ENCODE assay signal across 1 cellular context in the genomic region with DNA sequence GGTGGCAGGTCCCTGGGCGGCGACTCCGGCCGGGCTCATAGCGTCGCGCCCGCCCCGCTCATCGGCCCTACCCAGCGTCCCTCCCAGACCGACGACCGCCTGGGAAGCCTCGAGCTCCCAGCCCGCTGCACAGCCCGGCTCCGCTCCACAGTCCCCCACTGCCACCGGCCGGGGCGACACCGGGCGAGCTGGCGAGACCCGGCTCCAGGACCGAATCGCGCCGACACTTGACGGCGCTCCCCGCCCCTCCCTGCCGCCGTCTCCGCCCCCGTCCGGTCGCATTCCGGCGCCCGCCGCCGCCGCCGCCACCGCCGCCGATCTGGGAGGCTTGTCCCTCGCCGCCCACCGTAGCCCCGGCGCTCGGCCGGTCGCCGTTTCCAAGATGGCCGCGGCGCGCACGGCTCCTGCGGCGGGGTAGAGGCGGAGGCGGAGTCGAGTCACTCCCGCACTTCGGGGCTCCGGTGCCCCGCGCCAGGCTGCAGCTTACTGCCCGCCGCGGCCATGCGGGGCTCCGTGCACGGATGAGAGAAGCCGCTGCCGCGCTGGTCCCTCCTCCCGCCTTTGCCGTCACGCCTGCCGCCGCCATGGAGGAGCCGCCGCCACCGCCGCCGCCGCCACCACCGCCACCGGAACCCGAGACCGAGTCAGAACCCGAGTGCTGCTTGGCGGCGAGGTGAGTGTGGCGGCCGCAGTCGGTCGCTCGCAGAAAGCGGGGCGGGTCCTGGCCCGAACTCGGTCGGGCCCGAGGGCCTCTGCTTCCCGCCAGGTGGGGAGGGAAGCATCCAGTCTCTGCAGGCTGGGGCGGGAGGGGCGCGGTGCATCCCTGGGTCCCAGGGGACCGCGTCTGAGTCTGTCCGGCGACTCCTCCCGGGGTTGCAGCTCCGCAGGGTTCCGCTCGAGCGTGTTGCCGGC.
TF ChIP-seq lines count a peak whose summit lies in the region.

A gene with protein sequence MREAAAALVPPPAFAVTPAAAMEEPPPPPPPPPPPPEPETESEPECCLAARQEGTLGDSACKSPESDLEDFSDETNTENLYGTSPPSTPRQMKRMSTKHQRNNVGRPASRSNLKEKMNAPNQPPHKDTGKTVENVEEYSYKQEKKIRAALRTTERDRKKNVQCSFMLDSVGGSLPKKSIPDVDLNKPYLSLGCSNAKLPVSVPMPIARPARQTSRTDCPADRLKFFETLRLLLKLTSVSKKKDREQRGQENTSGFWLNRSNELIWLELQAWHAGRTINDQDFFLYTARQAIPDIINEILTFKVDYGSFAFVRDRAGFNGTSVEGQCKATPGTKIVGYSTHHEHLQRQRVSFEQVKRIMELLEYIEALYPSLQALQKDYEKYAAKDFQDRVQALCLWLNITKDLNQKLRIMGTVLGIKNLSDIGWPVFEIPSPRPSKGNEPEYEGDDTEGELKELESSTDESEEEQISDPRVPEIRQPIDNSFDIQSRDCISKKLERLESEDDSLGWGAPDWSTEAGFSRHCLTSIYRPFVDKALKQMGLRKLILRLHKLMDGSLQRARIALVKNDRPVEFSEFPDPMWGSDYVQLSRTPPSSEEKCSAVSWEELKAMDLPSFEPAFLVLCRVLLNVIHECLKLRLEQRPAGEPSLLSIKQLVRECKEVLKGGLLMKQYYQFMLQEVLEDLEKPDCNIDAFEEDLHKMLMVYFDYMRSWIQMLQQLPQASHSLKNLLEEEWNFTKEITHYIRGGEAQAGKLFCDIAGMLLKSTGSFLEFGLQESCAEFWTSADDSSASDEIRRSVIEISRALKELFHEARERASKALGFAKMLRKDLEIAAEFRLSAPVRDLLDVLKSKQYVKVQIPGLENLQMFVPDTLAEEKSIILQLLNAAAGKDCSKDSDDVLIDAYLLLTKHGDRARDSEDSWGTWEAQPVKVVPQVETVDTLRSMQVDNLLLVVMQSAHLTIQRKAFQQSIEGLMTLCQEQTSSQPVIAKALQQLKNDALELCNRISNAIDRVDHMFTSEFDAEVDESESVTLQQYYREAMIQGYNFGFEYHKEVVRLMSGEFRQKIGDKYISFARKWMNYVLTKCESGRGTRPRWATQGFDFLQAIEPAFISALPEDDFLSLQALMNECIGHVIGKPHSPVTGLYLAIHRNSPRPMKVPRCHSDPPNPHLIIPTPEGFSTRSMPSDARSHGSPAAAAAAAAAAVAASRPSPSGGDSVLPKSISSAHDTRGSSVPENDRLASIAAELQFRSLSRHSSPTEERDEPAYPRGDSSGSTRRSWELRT (N-terminal part only) (plus strand): TSS at position 359 of the 912 bp plus-strand sequence. CDS start 163 bp downstream, at position 522.

TF ChIP-seq in K562, 482 proteins besides CTCF, POLR2A, EP300 and RAD21 (continued from another document and continues in another):
- TF ChIP-seq THAP12 (CRISPR knock-in tag; IDR thresholded peaks at IDR 0.05) (peak; percentile 8), ZNF75A (CRISPR knock-in tag; IDR thresholded peaks at IDR 0.05) (no peak), SMARCB1 (IDR thresholded peaks at IDR 0.05; ENCODE audit: insufficient read length, low read depth) (no peak), SETDB1 (IDR thresholded peaks at IDR 0.05; ENCODE audit: low read length) (peak; percentile 67), FOXK1 (CRISPR knock-in tag; IDR thresholded peaks at IDR 0.05; ENCODE audit: borderline replicate concordance) (peak; percentile 76), E4F1 (CRISPR knock-in tag; IDR thresholded peaks at IDR 0.05; ENCODE audit: borderline replicate concordance) (no peak), CLOCK (CRISPR knock-in tag; IDR thresholded peaks at IDR 0.05; ENCODE audit: borderline replicate concordance) (no peak), TAL1 (IDR thresholded peaks at IDR 0.05) (no peak), PTTG1 (tag; IDR thresholded peaks at IDR 0.05; ENCODE audit: low read depth) (no peak), PHB2 (IDR thresholded peaks at IDR 0.05; ENCODE audit: low read depth) (no peak), STAT5A (IDR thresholded peaks at IDR 0.05; ENCODE audit: borderline replicate concordance, low read length) (no peak; the same call in 1 of the 2 replicates), ZNF766 (CRISPR knock-in tag; conservative IDR thresholded peaks at IDR 0.05) (0 out of 2 replicates have a peak, but pooled peaks have one; percentile 28), GABPA (tag; conservative IDR thresholded peaks at IDR 0.05; ENCODE audit: low read depth) (peak; percentile 59), HNRNPL (IDR thresholded peaks at IDR 0.05; ENCODE audit: low read depth, low read length) (peak; percentile 54), E2F6 (IDR thresholded peaks at IDR 0.05; ENCODE audit: borderline replicate concordance in 1 of 2, extremely low read depth in 1 of 2, insufficient read depth in 1 of 2, insufficient read length in 1 of 2, low read depth in 1 of 2, low read length in 1 of 2, poor library complexity in 1 of 2, severe bottlenecking in 1 of 2) (peak; percentile 71 to 78), PRPF4 (IDR thresholded peaks at IDR 0.05; ENCODE audit: insufficient read depth, low read depth, low read length, poor library complexity, severe bottlenecking) (no peak), HCFC1 (IDR thresholded peaks at IDR 0.05; ENCODE audit: low read depth, low read length) (peak; percentile 67; the same call in 1 of the 2 replicates), DDX20 (tag; IDR thresholded peaks at IDR 0.05; ENCODE audit: low read depth) (no peak), MITF (IDR thresholded peaks at IDR 0.05) (no peak), PHF20 (IDR thresholded peaks at IDR 0.05; ENCODE audit: partially characterized antibody) (peak; percentile 25), NR1H2 (CRISPR knock-in tag; IDR thresholded peaks at IDR 0.05) (peak; percentile 4; the same call in 1 of the 2 replicates), SNIP1 (IDR thresholded peaks at IDR 0.05; ENCODE audit: low read depth) (no peak), TGIF2 (CRISPR knock-in tag; IDR thresholded peaks at IDR 0.05) (peak; percentile 96), CBX3 (IDR thresholded peaks at IDR 0.05; ENCODE audit: borderline replicate concordance in 1 of 2, low read length in 2 of 2) (no peak; a peak in 1 of 3 replicates)
- TF ChIP-seq, protein P1, sequence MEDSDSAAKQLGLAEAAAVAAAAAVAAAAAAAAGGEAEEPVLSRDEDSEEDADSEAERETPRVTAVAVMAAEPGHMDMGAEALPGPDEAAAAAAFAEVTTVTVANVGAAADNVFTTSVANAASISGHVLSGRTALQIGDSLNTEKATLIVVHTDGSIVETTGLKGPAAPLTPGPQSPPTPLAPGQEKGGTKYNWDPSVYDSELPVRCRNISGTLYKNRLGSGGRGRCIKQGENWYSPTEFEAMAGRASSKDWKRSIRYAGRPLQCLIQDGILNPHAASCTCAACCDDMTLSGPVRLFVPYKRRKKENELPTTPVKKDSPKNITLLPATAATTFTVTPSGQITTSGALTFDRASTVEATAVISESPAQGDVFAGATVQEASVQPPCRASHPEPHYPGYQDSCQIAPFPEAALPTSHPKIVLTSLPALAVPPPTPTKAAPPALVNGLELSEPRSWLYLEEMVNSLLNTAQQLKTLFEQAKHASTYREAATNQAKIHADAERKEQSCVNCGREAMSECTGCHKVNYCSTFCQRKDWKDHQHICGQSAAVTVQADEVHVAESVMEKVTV (CRISPR knock-in tag; IDR thresholded peaks at IDR 0.05): 0 out of 2 replicates have a peak, but pooled peaks have one; percentile 14
- TF ChIP-seq, protein P2, sequence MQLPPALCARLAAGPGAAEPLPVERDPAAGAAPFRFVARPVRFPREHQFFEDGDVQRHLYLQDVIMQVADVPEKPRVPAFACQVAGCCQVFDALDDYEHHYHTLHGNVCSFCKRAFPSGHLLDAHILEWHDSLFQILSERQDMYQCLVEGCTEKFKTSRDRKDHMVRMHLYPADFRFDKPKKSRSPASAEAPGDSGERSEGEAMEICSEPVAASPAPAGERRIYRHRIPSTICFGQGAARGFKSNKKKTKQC (CRISPR knock-in tag; IDR thresholded peaks at IDR 0.05): peak; percentile 67
- TF ChIP-seq, protein P3, sequence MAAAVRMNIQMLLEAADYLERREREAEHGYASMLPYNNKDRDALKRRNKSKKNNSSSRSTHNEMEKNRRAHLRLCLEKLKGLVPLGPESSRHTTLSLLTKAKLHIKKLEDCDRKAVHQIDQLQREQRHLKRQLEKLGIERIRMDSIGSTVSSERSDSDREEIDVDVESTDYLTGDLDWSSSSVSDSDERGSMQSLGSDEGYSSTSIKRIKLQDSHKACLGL (CRISPR knock-in tag; IDR thresholded peaks at IDR 0.05; ENCODE audit: borderline replicate concordance, poor library complexity, severe bottlenecking): no peak
